8 cellular contexts compared by ENCODE assay signal in genomic region chr6:81772741-81773140, GRCh38. TPM values are rescaled to one million over a fixed set of nuclear protein-coding genes. Genes with fewer than 3 reads are reported as not detected.
DNase-seq lines count a peak whose midpoint lies in the region; ATAC-seq and TF ChIP-seq lines count a peak whose summit lies in the region.

No MANE protein-coding gene starts in this region.

- ATAC-seq in GM19455 (IDR thresholded peaks at IDR 0.05; ENCODE audit: unreplicated experiment) (peak; percentile 96), HG03378 (IDR thresholded peaks at IDR 0.05; ENCODE audit: unreplicated experiment) (peak; percentile 100), activated B cell treated with CpG ODN at 0.5 μM for 24 hours (ENCODE audit: low read depth) (peak; percentile 71)

- no peaks in the 10 kb centered on the region for H3K27me3 Mint-ChIP-seq in activated B cell treated with CpG ODN at 0.5 μM for 24 hours

- no peak overlapping the region for H3K4me3 Mint-ChIP-seq in activated B cell treated with CpG ODN at 0.5 μM for 24 hours

- CTCF ChIA-PET in activated B cell treated with CpG ODN at 0.5 μM for 24 hours (lab: Charles Lee) = no interaction called here

- no peaks in the 10 kb centered on the region for H3K36me3 Mint-ChIP-seq in activated B cell treated with CpG ODN at 0.5 μM for 24 hours (ENCODE audit: low read depth)

- no peak overlapping the region for H3K4me3 ChIP-seq in AG10803 (ENCODE audit: low read length)

- POLR2A ChIA-PET in activated B cell treated with CpG ODN at 0.5 μM for 24 hours (lab: Charles Lee) = no interaction called here

- no peak overlapping the region for H3K27ac Mint-ChIP-seq in activated B cell treated with CpG ODN at 0.5 μM for 24 hours

- H3K9me3 Mint-ChIP-seq in activated B cell treated with CpG ODN at 0.5 μM for 24 hours = no peaks in the 10 kb centered on the region

- no peaks in the 10 kb centered on the region for H3K4me1 Mint-ChIP-seq in activated B cell treated with CpG ODN at 0.5 μM for 24 hours

- DNase-seq in AG10803 (ENCODE audit: low read depth) (peak; percentile 56), activated B cell treated with CpG ODN at 0.5 μM for 24 hours (no peak), NCI-H1694 treated with DMSO at 0.1 percent for 48 hours (lab: John Stamatoyannopoulos, UW) (no peak), NCI-H2029 (lab: John Stamatoyannopoulos, UW) (no peak), NCI-H2171 (lab: John Stamatoyannopoulos, UW) (no peak)
- DNase-seq in stimulated activated CD4-positive, alpha-beta T cell treated with anti-CD3 and anti-CD28 coated beads, Interleukin-2, amount 100 ng/mL, for 48 hours = no peak

- intact Hi-C loops in activated B cell treated with CpG ODN at 0.5 μM for 24 hours (cut with micrococcal nuclease) = no loop called here

- TF ChIP-seq CTCF in AG10803 (conservative IDR thresholded peaks at IDR 0.05; ENCODE audit: low read length) (no peak), activated B cell treated with CpG ODN at 0.5 μM for 24 hours (IDR thresholded peaks at IDR 0.05) (no peak)

RNA-seq across cellular contexts. Expression of gene TENT5A, which starts 20.3 kb away (rescaled TPM):
- 7.5 and 9.4 TPM in 2 replicates for total RNA-seq in activated B cell treated with CpG ODN at 0.5 μM for 24 hours
